Comparison of ENCODE assay signal across 2 cellular contexts in the genomic region with DNA sequence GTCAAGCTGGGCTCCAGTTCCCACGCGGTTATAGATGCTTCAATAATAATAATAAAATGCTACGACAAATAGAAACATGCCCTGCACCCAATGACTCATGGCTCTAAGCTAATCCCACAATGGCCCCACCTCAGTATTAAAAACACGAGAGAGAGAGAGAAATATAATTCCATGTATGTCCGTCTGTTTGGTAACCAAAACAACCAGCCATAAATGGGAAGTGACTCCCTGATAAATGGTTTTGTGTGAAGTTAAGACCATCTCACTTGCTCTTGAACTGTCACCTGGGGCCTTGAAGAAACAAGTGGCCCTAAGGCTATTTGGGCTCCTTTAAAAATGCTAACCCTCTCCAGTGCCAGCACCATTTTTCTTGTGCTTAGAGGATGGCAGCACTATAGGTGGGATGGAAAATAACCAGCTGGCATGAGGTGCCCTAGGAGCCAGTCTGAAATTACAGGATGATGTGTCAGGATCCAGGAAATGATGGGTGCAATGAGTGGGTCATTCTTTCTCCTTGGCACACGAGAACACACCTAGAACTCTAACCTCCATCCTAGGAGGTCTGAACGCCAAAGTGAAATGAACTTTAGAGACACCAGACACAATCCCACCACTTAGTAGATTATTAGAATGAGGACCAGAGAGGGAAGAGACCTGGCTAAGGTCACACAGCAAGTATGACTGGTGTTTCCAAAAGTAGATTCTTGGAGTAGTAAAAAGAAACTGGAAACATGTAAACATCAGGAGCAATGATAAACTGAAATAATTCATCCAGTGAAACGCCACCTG.
TF ChIP-seq lines count a peak whose summit lies in the region.

No MANE protein-coding gene starts in this region.

TF ChIP-seq in HCT116, 20 proteins besides CTCF, POLR2A, EP300 and RAD21:
- TF ChIP-seq TCF7L2 (IDR thresholded peaks at IDR 0.05; ENCODE audit: borderline replicate concordance, extremely low read depth, insufficient read depth, insufficient read length) (no peak), CEBPB (IDR thresholded peaks at IDR 0.05; ENCODE audit: low read depth) (no peak), FOSL1 (IDR thresholded peaks at IDR 0.05; ENCODE audit: low read depth) (no peak), SIN3A (IDR thresholded peaks at IDR 0.05; ENCODE audit: low read depth) (no peak), EZH2phosphoT487 (IDR thresholded peaks at IDR 0.05; ENCODE audit: borderline replicate concordance) (no peak), ELF1 (IDR thresholded peaks at IDR 0.05; ENCODE audit: borderline replicate concordance, low read depth) (no peak), ZFX (IDR thresholded peaks at IDR 0.05) (no peak), SP1 (IDR thresholded peaks at IDR 0.05; ENCODE audit: low read depth) (no peak), SRF (IDR thresholded peaks at IDR 0.05; ENCODE audit: low read depth) (no peak), CBX3 (IDR thresholded peaks at IDR 0.05; ENCODE audit: low read depth) (no peak), POLR2AphosphoS5 (IDR thresholded peaks at IDR 0.05; ENCODE audit: low read depth, low read length) (no peak)
- TF ChIP-seq, protein P1, sequence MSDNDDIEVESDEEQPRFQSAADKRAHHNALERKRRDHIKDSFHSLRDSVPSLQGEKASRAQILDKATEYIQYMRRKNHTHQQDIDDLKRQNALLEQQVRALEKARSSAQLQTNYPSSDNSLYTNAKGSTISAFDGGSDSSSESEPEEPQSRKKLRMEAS (IDR thresholded peaks at IDR 0.05) = no peak
- TF ChIP-seq, protein P2, sequence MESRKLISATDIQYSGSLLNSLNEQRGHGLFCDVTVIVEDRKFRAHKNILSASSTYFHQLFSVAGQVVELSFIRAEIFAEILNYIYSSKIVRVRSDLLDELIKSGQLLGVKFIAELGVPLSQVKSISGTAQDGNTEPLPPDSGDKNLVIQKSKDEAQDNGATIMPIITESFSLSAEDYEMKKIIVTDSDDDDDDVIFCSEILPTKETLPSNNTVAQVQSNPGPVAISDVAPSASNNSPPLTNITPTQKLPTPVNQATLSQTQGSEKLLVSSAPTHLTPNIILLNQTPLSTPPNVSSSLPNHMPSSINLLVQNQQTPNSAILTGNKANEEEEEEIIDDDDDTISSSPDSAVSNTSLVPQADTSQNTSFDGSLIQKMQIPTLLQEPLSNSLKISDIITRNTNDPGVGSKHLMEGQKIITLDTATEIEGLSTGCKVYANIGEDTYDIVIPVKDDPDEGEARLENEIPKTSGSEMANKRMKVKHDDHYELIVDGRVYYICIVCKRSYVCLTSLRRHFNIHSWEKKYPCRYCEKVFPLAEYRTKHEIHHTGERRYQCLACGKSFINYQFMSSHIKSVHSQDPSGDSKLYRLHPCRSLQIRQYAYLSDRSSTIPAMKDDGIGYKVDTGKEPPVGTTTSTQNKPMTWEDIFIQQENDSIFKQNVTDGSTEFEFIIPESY (IDR thresholded peaks at IDR 0.05; ENCODE audit: extremely low read depth, insufficient replicate concordance, low read length) = no peak
- TF ChIP-seq, protein P3, sequence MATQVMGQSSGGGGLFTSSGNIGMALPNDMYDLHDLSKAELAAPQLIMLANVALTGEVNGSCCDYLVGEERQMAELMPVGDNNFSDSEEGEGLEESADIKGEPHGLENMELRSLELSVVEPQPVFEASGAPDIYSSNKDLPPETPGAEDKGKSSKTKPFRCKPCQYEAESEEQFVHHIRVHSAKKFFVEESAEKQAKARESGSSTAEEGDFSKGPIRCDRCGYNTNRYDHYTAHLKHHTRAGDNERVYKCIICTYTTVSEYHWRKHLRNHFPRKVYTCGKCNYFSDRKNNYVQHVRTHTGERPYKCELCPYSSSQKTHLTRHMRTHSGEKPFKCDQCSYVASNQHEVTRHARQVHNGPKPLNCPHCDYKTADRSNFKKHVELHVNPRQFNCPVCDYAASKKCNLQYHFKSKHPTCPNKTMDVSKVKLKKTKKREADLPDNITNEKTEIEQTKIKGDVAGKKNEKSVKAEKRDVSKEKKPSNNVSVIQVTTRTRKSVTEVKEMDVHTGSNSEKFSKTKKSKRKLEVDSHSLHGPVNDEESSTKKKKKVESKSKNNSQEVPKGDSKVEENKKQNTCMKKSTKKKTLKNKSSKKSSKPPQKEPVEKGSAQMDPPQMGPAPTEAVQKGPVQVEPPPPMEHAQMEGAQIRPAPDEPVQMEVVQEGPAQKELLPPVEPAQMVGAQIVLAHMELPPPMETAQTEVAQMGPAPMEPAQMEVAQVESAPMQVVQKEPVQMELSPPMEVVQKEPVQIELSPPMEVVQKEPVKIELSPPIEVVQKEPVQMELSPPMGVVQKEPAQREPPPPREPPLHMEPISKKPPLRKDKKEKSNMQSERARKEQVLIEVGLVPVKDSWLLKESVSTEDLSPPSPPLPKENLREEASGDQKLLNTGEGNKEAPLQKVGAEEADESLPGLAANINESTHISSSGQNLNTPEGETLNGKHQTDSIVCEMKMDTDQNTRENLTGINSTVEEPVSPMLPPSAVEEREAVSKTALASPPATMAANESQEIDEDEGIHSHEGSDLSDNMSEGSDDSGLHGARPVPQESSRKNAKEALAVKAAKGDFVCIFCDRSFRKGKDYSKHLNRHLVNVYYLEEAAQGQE (IDR thresholded peaks at IDR 0.05; ENCODE audit: low read depth) = no peak
TF ChIP-seq in HCT116: peak in this region for 0.

TF ChIP-seq in HepG2, 621 proteins besides CTCF, POLR2A, EP300 and RAD21:
- no peak for TF ChIP-seq ZNF136 (CRISPR knock-in tag; IDR thresholded peaks at IDR 0.05; ENCODE audit: low read depth)
- no peak for TF ChIP-seq FIP1L1 (IDR thresholded peaks at IDR 0.05; ENCODE audit: borderline replicate concordance, insufficient read depth, low read depth, low read length)
- TF ChIP-seq AKAP8 (CRISPR knock-in tag; IDR thresholded peaks at IDR 0.05) = no peak
- TF ChIP-seq HOXD1 (CRISPR knock-in tag; IDR thresholded peaks at IDR 0.05) = no peak
- TF ChIP-seq, protein P4, sequence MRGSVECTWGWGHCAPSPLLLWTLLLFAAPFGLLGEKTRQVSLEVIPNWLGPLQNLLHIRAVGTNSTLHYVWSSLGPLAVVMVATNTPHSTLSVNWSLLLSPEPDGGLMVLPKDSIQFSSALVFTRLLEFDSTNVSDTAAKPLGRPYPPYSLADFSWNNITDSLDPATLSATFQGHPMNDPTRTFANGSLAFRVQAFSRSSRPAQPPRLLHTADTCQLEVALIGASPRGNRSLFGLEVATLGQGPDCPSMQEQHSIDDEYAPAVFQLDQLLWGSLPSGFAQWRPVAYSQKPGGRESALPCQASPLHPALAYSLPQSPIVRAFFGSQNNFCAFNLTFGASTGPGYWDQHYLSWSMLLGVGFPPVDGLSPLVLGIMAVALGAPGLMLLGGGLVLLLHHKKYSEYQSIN (CRISPR knock-in tag; IDR thresholded peaks at IDR 0.05; ENCODE audit: borderline replicate concordance) = no peak
- TF ChIP-seq SOX13 (IDR thresholded peaks at IDR 0.05) = no peak
- TF ChIP-seq SOX13 (CRISPR knock-in tag; conservative IDR thresholded peaks at IDR 0.05 in 1 of 2, IDR thresholded peaks at IDR 0.05 in 1 of 2) = no peak
- TF ChIP-seq CENPT (CRISPR knock-in tag; IDR thresholded peaks at IDR 0.05; ENCODE audit: low read depth) = no peak
